ENCODE assay signal across 10 cellular contexts in the genomic region with DNA sequence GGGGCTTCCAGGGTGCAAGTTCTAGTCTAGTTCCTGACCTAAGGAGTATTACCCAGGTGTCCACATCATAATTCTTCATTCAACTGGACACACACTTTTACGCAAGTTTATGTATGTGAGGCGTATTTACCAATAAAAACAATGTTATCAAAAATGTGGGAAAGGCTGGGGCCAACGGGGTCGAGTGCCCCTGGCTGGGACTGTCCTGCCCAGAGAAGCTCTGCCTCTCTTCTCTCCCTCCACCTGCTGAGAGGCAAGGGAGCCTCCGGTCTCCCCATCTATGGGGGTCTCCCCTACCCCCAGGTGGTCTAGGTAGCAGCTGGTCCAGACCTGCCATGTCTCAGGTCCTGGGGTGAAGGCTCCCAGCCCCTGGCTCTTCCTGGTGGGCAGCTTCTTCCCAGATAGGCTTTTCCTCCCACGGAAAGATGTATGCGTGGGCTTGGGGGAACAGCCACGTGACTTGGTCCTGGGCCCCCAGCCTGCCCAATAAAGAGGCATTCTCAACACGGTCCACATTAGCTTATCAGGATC.
"Had no signal": no experiment of that assay in that cellular context is flagged by ENCODE, and none has a peak within 500 bp of the region (broad histone marks: within the 10 kb centered on the region; RNA-seq: fewer than 3 reads in every experiment).

No MANE protein-coding gene starts in this region.

- H3K9me3 ChIP-seq: heart right ventricle, left lung, ovary, tibial nerve had no signal

- H3K4me3 ChIP-seq: heart right ventricle, left lung, ovary, tibial nerve had no signal

- DNase-seq: activated CD4-positive, alpha-beta memory T cell treated with anti-CD3 and anti-CD28 coated beads, Interleukin-2, amount 10 ng/mL, durations not matched to agents 7 days and 5 days; activated CD4-positive, CD25-positive, alpha-beta regulatory T cell treated with anti-CD3 and anti-CD28 coated beads, Interleukin-2, amount 50 U/mL, for 72 hours; activated CD8-positive, alpha-beta memory T cell treated with anti-CD3 and anti-CD28 coated beads, Interleukin-2, amount 50 U/mL, for 48 hours; activated naive CD8-positive, alpha-beta T cell treated with anti-CD3 and anti-CD28 coated beads, Interleukin-2, amount 10 ng/mL, durations not matched to agents 7 days and 5 days; anterior cingulate cortex; effector CD4-positive, alpha-beta T cell; heart right ventricle; left lung; ovary had no signal

- H3K4me1 ChIP-seq: left lung had no signal

- H3K27me3 ChIP-seq: ovary, tibial nerve had no signal

- H3K27ac ChIP-seq: heart right ventricle, left lung, ovary, tibial nerve had no signal

- H3K36me3 ChIP-seq: heart right ventricle, left lung, ovary, tibial nerve had no signal
